18 cellular contexts compared by ENCODE assay signal in the genomic region with DNA sequence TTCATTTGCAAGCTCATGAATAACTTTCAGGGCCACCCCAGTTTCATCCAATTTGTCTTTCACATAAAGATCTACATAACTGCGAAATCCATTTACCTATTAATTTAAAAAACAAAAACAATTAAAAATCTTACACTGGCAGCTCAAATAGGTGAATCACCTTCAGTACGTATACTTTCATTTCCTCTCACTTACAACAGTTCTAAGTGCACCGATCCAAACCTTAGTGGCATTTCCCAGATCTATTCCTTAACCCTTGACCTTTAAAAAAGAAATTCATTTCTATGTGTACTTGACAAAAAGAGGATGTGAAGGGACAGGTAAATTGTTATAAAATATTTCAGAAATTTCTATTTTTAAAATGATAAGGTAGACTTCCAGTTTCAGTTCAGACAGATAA. TPM values are rescaled to one million over a fixed set of nuclear protein-coding genes. Genes with fewer than 3 reads are reported as not detected.
A peak's percentile ranks its signal among the peaks of the same experiment; 100 is the strongest.
DNase-seq lines count a peak whose midpoint lies in the region; ATAC-seq and TF ChIP-seq lines count a peak whose summit lies in the region.
"Had no signal": no experiment of that assay in that cellular context is flagged by ENCODE, and none has a peak within 500 bp of the region (broad histone marks: within the 10 kb centered on the region; RNA-seq: fewer than 3 reads in every experiment).

No MANE protein-coding gene starts in this region.

- H3K4me1 ChIP-seq in CD8-positive, alpha-beta T cell (ENCODE audit: insufficient read depth, low read length), result no peaks in the 10 kb centered on the region
- H3K4me1 ChIP-seq in stomach, result peaks cover 0 to 29% (median 6%) of the 10 kb centered on the region in 4 donors
- H3K4me1 ChIP-seq: BLaER1, Peyer's patch, SJSA1 had no signal

- no peak overlapping the region for H3K4me3 ChIP-seq in CD8-positive, alpha-beta T cell (ENCODE audit: low read depth, low read length)
- H3K4me3 ChIP-seq in stomach, result no peak overlapping the region
- H3K4me3 ChIP-seq: BLaER1, Peyer's patch, SJSA1 had no signal

- no peak overlapping the region for H3K27ac ChIP-seq in CD8-positive, alpha-beta T cell (ENCODE audit: low read depth, low read length)
- no peak overlapping the region for H3K27ac ChIP-seq in stomach
- H3K27ac ChIP-seq: BLaER1, Peyer's patch, SJSA1 had no signal

- 85 to 94% (median 92%) methylated on average over 3 of the region's 3 CpGs for WGBS in stomach, 5 donors

- no peak for DNase-seq in CD8-positive, alpha-beta T cell
- no peak for DNase-seq in DMS114 treated with DMSO at 0.1 percent for 48 hours (lab: John Stamatoyannopoulos, UW; ENCODE audit: unreplicated experiment)
- no peak for DNase-seq in stimulated activated naive CD4-positive, alpha-beta T cell (lab: John Stamatoyannopoulos, UW)
- no peak for DNase-seq in stomach
- DNase-seq: CD4-positive, alpha-beta memory T cell; Kasumi-1; NCI-H1694; NCI-H2081; NCI-H2171; NCI-H345; NCI-H526; Peyer's patch; T-helper 1 cell had no signal

- no peak overlapping the region for H3K4me3 Mint-ChIP-seq in CD8-positive, alpha-beta T cell
- no peak overlapping the region for H3K4me3 Mint-ChIP-seq in stimulated activated memory B cell treated with anti-CD40 and anti-IgM and Interleukin-4, amounts not matched to agents 10 μg/mL and 1 μg/mL and 100 μg/mL, for 72 hours
- H3K4me3 Mint-ChIP-seq: CD4-positive, alpha-beta memory T cell had no signal

- peaks cover 13% of the 10 kb centered on the region for H3K36me3 ChIP-seq in CD8-positive, alpha-beta T cell (ENCODE audit: insufficient read depth, low read length)
- H3K36me3 ChIP-seq in stomach, result peaks cover 10 to 89% (median 72%) of the 10 kb centered on the region in 4 donors

- no peaks in the 10 kb centered on the region for H3K27me3 Mint-ChIP-seq in CD8-positive, alpha-beta T cell (ENCODE audit: low read depth)
- H3K27me3 Mint-ChIP-seq in stimulated activated memory B cell treated with anti-CD40 and anti-IgM and Interleukin-4, amounts not matched to agents 10 μg/mL and 1 μg/mL and 100 μg/mL, for 72 hours, result no peaks in the 10 kb centered on the region
- H3K27me3 Mint-ChIP-seq: CD4-positive, alpha-beta memory T cell had no signal

- H3K27me3 ChIP-seq in CD8-positive, alpha-beta T cell (ENCODE audit: insufficient read depth, low read length), result no peaks in the 10 kb centered on the region
- no peaks in the 10 kb centered on the region for H3K27me3 ChIP-seq in stomach
- H3K27me3 ChIP-seq: BLaER1, Peyer's patch, SJSA1 had no signal

- TF ChIP-seq EP300 in stomach (IDR thresholded peaks at IDR 0.05), result no peak

- peaks cover 72% of the 10 kb centered on the region for H3K36me3 Mint-ChIP-seq in CD8-positive, alpha-beta T cell
- H3K36me3 Mint-ChIP-seq in stimulated activated memory B cell treated with anti-CD40 and anti-IgM and Interleukin-4, amounts not matched to agents 10 μg/mL and 1 μg/mL and 100 μg/mL, for 72 hours, result peaks cover 52% of the 10 kb centered on the region

- TF ChIP-seq CTCF in CD8-positive, alpha-beta T cell (IDR thresholded peaks at IDR 0.05), result no peak
- no peak for TF ChIP-seq CTCF in stomach (IDR thresholded peaks at IDR 0.05)

- peak overlapping the region; percentile 62 for H3K27ac Mint-ChIP-seq in CD8-positive, alpha-beta T cell
- peak overlapping the region; percentile 63 for H3K27ac Mint-ChIP-seq in stimulated activated memory B cell treated with anti-CD40 and anti-IgM and Interleukin-4, amounts not matched to agents 10 μg/mL and 1 μg/mL and 100 μg/mL, for 72 hours

- POLR2A ChIA-PET in CD8-positive, alpha-beta T cell (lab: Charles Lee), result no interaction called here

- intact Hi-C loops in CD8-positive, alpha-beta T cell (cut with DNase I, micrococcal nuclease), result no loop called here
- intact Hi-C loops in stomach (cut with DNase I; ENCODE audit: low total_unique reads), result no loop called here

- no peak for TF ChIP-seq POLR2A in stomach (IDR thresholded peaks at IDR 0.05)

- no peak for ATAC-seq in CD8-positive, alpha-beta T cell
- ATAC-seq in GM18868 (IDR thresholded peaks at IDR 0.05; ENCODE audit: unreplicated experiment) (peak; percentile 59), HG03469 (IDR thresholded peaks at IDR 0.05; ENCODE audit: unreplicated experiment) (peak; percentile 46)
- no peak for ATAC-seq in stimulated activated memory B cell treated with anti-CD40 and anti-IgM and Interleukin-4, amounts not matched to agents 10 μg/mL and 1 μg/mL and 100 μg/mL, for 72 hours

- CTCF ChIA-PET in CD8-positive, alpha-beta T cell (lab: Charles Lee), result interaction anchor here (0.8 to 2.6 kb wide), 4 partner anchors 14 to 232 kb away, joined by 3 to 11 read pairs (median 4); no protein-coding TSS in a partner anchor

- no peaks in the 10 kb centered on the region for H3K9me3 ChIP-seq in CD8-positive, alpha-beta T cell (ENCODE audit: low read length)
- H3K9me3 ChIP-seq in stomach, result no peaks in the 10 kb centered on the region
- H3K9me3 ChIP-seq: BLaER1, Peyer's patch, SJSA1 had no signal

- no peaks in the 10 kb centered on the region for H3K9me3 Mint-ChIP-seq in CD8-positive, alpha-beta T cell
- no peaks in the 10 kb centered on the region for H3K9me3 Mint-ChIP-seq in stimulated activated memory B cell treated with anti-CD40 and anti-IgM and Interleukin-4, amounts not matched to agents 10 μg/mL and 1 μg/mL and 100 μg/mL, for 72 hours
- H3K9me3 Mint-ChIP-seq: CD4-positive, alpha-beta memory T cell had no signal

- peaks cover 14% of the 10 kb centered on the region for H3K4me1 Mint-ChIP-seq in CD8-positive, alpha-beta T cell (ENCODE audit: low read depth)
- peaks cover 18% of the 10 kb centered on the region for H3K4me1 Mint-ChIP-seq in stimulated activated memory B cell treated with anti-CD40 and anti-IgM and Interleukin-4, amounts not matched to agents 10 μg/mL and 1 μg/mL and 100 μg/mL, for 72 hours

RNA-seq across cellular contexts. Expression of a gene that starts 30.8 kb away (rescaled TPM):
- 10 to 100 TPM; 71.8 to 74.7 TPM for total RNA-seq in CD8-positive, alpha-beta T cell
- 100 to 1,000 TPM in 3 of 5 donors, 10 to 100 TPM in 2; 35.6 to 266 (median 113) TPM for total RNA-seq in stomach
- polyA plus RNA-seq in stomach, result 10 to 100 TPM; 39.7 to 43.6 (median 39.9) TPM

Comparison
In these comparisons a context has a peak if more than half of its experiments do, and no peak if none do; other contexts are left out.
1. ATAC-seq: peak in GM18868 (single experiment) and HG03469 (single experiment); none in CD8-positive, alpha-beta T cell (single experiment) and stimulated activated memory B cell treated with anti-CD40 and anti-IgM and Interleukin-4, amounts not matched to agents 10 μg/mL and 1 μg/mL and 100 μg/mL, for 72 hours (single experiment).